ENCODE assay signal across 1 cellular context in the genomic region with DNA sequence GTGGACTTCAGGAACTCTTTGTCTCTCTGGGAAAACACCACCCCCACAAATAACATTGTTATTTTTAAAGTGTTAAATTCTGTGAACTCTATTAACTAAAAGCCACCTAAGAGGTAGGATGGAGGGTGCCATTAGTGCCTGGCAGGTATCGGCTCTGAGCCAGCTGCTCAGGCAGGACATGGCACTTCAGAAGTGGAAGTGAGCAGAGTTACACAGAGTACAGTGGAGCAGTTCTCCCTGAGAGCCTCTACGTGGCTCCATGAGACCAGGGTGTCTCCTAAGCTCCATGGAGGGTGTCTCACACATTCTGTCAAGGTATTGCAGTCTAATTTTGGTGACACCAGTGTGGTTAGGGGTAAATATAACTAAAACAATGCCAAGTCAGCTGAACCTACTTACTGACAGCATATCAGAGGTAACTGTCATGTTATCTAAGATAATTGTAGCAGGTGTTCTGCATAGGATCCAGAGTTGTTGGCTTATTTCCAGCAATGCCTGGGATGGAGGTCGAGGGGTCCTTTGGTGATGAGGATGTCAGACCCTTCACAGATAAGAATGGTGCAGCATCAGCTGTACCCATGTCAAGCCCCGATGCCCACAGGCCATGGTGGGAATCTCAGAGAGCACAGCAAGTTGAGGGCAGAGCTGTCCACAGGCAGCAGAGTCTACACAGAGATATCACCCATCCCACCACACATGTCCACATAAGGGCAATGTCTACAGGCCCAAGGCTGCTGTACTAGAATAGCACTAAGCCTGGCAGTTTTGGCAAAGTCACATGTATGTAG.
A peak's percentile ranks its signal among the peaks of the same experiment; 100 is the strongest.
TF ChIP-seq lines count a peak whose summit lies in the region.

No MANE protein-coding gene starts in this region.

TF ChIP-seq in K562, 482 proteins besides CTCF, POLR2A, EP300 and RAD21:
- TF ChIP-seq NFIC (IDR thresholded peaks at IDR 0.05) (peak; percentile 31; the same call in 1 of the 2 replicates), SP1 (CRISPR knock-in tag; IDR thresholded peaks at IDR 0.05) (no peak)
